Comparison of ENCODE assay signal across 16 cellular contexts in the genomic region with DNA sequence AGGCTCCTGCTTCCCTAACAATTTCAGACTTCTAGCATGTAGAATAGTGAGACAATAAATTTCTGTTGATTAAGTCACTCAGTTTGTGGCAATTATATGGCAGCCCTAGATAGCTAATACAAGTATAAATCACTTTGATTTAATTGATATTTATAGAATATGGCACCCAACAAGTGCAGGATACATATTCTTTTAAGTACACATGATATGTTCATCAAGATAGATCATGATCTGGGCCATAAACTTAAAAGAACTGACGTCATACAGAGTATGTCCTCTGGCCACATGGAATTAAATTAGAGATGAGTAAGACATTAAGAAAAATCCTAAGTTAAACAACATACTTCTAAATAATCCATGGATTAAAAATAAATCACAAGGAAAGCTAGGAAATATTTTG.
DNase-seq lines count a peak whose midpoint lies in the region; ATAC-seq and TF ChIP-seq lines count a peak whose summit lies in the region.
"Had no signal": no experiment of that assay in that cellular context is flagged by ENCODE, and none has a peak within 500 bp of the region (broad histone marks: within the 10 kb centered on the region; RNA-seq: fewer than 3 reads in every experiment).

No MANE protein-coding gene starts in this region.

- no peaks in the 10 kb centered on the region for H3K27me3 ChIP-seq in BE2C

- ATAC-seq in GM19324 (IDR thresholded peaks at IDR 0.05; ENCODE audit: low FRiP score, unreplicated experiment) = no peak
- ATAC-seq: CD8-positive, alpha-beta T cell; GM23338; K562 had no signal

- peaks cover 3% of the 10 kb centered on the region; the same call in 1 of the 2 replicates for H3K4me1 ChIP-seq in BE2C

- H3K4me3 ChIP-seq in AG04449 (ENCODE audit: low read depth, low read length) (no peak overlapping the region), BE2C (ENCODE audit: low read depth, low read length) (no peak overlapping the region)
- H3K4me3 ChIP-seq: GM23338, K562 had no signal

- H3K36me3 ChIP-seq in BE2C = no peaks in the 10 kb centered on the region

- peak; percentile 5 for DNase-seq in AG04449 (ENCODE audit: low read depth, low spot score)
- peak; percentile 9 for DNase-seq in EL
- DNase-seq in NCI-H69 (lab: John Stamatoyannopoulos, UW) = peak; percentile 63
- DNase-seq in iris pigment epithelial cell (ENCODE audit: low read depth) = peak; percentile 14
- no peak for DNase-seq in BE2C
- no peak for DNase-seq in stimulated activated CD4-positive, alpha-beta T cell treated with anti-CD3 and anti-CD28 coated beads, Interleukin-2, amount 100 ng/mL, for 48 hours
- DNase-seq in anterior cingulate cortex (lab: John Stamatoyannopoulos, UW) = no peak
- DNase-seq: ACHN; CD8-positive, alpha-beta T cell; COR-L47; DMS153; DMS79 treated with DMSO at 0.1 percent for 48 hours; H7 had no signal

- POLR2A ChIA-PET in AG04449 (lab: Yijun Ruan, JAX) = no interaction called here

- TF ChIP-seq CTCF in AG04449 (IDR thresholded peaks at IDR 0.05; ENCODE audit: insufficient read depth, low read length, missing control alignments) = no peak
- TF ChIP-seq CTCF in BE2C (IDR thresholded peaks at IDR 0.05; ENCODE audit: low read depth, low read length) = no peak

- CTCF ChIA-PET in AG04449 (lab: Yijun Ruan, JAX) = interaction anchor here (0.8 to 1.1 kb wide), 2 partner anchors 22 to 78 kb away, joined by 3 to 4 read pairs; no protein-coding TSS in a partner anchor

- no peaks in the 10 kb centered on the region for H3K9me3 ChIP-seq in BE2C

Comparison
In these comparisons a context has a peak if more than half of its experiments do, and no peak if none do; other contexts are left out.
1. DNase-seq: peak in AG04449 (single experiment), EL (single experiment), NCI-H69 (single experiment) and iris pigment epithelial cell (single experiment); none in BE2C (single experiment), stimulated activated CD4-positive, alpha-beta T cell treated with anti-CD3 and anti-CD28 coated beads, Interleukin-2, amount 100 ng/mL, for 48 hours (0 of 2) and anterior cingulate cortex (0 of 58).